ENCODE assay signal across 1 cellular context in genomic region chr2:216553093-216553478, GRCh38.
TF ChIP-seq lines count a peak whose summit lies in the region.

No MANE protein-coding gene starts in this region.

TF ChIP-seq in HepG2, 621 proteins besides CTCF, POLR2A, EP300 and RAD21 (continued from another document and continues in another):
- TF ChIP-seq HBP1 (CRISPR knock-in tag; IDR thresholded peaks at IDR 0.05; ENCODE audit: low read depth) (no peak), ZNF574 (CRISPR knock-in tag; IDR thresholded peaks at IDR 0.05) (peak; percentile 15; the same call in 1 of the 2 replicates), SIN3B (IDR thresholded peaks at IDR 0.05; ENCODE audit: low read length) (no peak), LRRFIP1 (CRISPR knock-in tag; conservative IDR thresholded peaks at IDR 0.05) (no peak), GATAD2A (CRISPR knock-in tag; IDR thresholded peaks at IDR 0.05) (peak; percentile 83), ZNF460 (CRISPR knock-in tag; IDR thresholded peaks at IDR 0.05; ENCODE audit: borderline replicate concordance) (no peak), RCOR2 (CRISPR knock-in tag; IDR thresholded peaks at IDR 0.05) (peak; percentile 78), PAX8 (CRISPR knock-in tag; IDR thresholded peaks at IDR 0.05; ENCODE audit: borderline replicate concordance) (no peak), BRCA1 (CRISPR knock-in tag; IDR thresholded peaks at IDR 0.05) (no peak), ZSCAN30 (CRISPR knock-in tag; IDR thresholded peaks at IDR 0.05) (no peak), RXRA (CRISPR knock-in tag; IDR thresholded peaks at IDR 0.05) (peak; percentile 41; the same call in 1 of the 2 replicates), HNF4A (CRISPR knock-in tag; IDR thresholded peaks at IDR 0.05) (peak; percentile 91), SOX5 (CRISPR knock-in tag; IDR thresholded peaks at IDR 0.05; ENCODE audit: borderline replicate concordance) (peak; percentile 79; the same call in 1 of the 2 replicates), MXD1 (CRISPR knock-in tag; IDR thresholded peaks at IDR 0.05) (no peak), ZNF646 (CRISPR knock-in tag; IDR thresholded peaks at IDR 0.05) (0 out of 2 replicates have a peak, but pooled peaks have one; percentile 48), PLSCR1 (CRISPR knock-in tag; IDR thresholded peaks at IDR 0.05; ENCODE audit: borderline replicate concordance) (no peak), ZBTB20 (CRISPR knock-in tag; IDR thresholded peaks at IDR 0.05; ENCODE audit: borderline replicate concordance, low read depth) (peak; percentile 89; the same call in 1 of the 2 replicates), MAFF (IDR thresholded peaks at IDR 0.05; ENCODE audit: low read depth, low read length) (peak; percentile 40), STAG1 (CRISPR knock-in tag; IDR thresholded peaks at IDR 0.05) (peak; percentile 15; the same call in 1 of the 2 replicates), RFX1 (IDR thresholded peaks at IDR 0.05) (no peak), U2AF2 (IDR thresholded peaks at IDR 0.05; ENCODE audit: low read depth, low read length) (no peak), ZNF768 (CRISPR knock-in tag; IDR thresholded peaks at IDR 0.05) (no peak), PAF1 (CRISPR knock-in tag; IDR thresholded peaks at IDR 0.05) (no peak), ZNF431 (CRISPR knock-in tag; IDR thresholded peaks at IDR 0.05; ENCODE audit: borderline replicate concordance, low read depth) (peak; percentile 31; the same call in 1 of the 2 replicates), MLXIP (CRISPR knock-in tag; IDR thresholded peaks at IDR 0.05; ENCODE audit: borderline replicate concordance) (no peak), ZNF564 (CRISPR knock-in tag; IDR thresholded peaks at IDR 0.05) (0 out of 2 replicates have a peak, but pooled peaks have one; percentile 54), ZNF253 (CRISPR knock-in tag; IDR thresholded peaks at IDR 0.05; ENCODE audit: borderline replicate concordance) (no peak), RFXAP (CRISPR knock-in tag; IDR thresholded peaks at IDR 0.05; ENCODE audit: borderline replicate concordance) (no peak), ZKSCAN8 (CRISPR knock-in tag; IDR thresholded peaks at IDR 0.05; ENCODE audit: borderline replicate concordance) (peak; percentile 72; the same call in 1 of the 2 replicates), SRSF1 (optimal IDR thresholded peaks at IDR 0.05; ENCODE audit: low read depth, low read length) (no peak), SP1 (IDR thresholded peaks at IDR 0.05) (no peak), SP1 (CRISPR knock-in tag; IDR thresholded peaks at IDR 0.05) (0 out of 2 replicates have a peak, but pooled peaks have one; percentile 15), ZNF879 (CRISPR knock-in tag; IDR thresholded peaks at IDR 0.05) (no peak), FOXP1 (IDR thresholded peaks at IDR 0.05) (no peak), FOXP1 (CRISPR knock-in tag; IDR thresholded peaks at IDR 0.05) (peak; percentile 46; the same call in 1 of the 2 replicates), MYC (CRISPR knock-in tag; IDR thresholded peaks at IDR 0.05; ENCODE audit: borderline replicate concordance) (0 out of 2 replicates have a peak, but pooled peaks have one; percentile 15), SIX1 (CRISPR knock-in tag; IDR thresholded peaks at IDR 0.05; ENCODE audit: borderline replicate concordance) (peak; percentile 56; the same call in 1 of the 2 replicates), HNF4G (IDR thresholded peaks at IDR 0.05; ENCODE audit: borderline replicate concordance, low read depth, low read length) (peak; percentile 72; the same call in 1 of the 2 replicates), HNF4G (CRISPR knock-in tag; IDR thresholded peaks at IDR 0.05; ENCODE audit: borderline replicate concordance, low read depth) (no peak), SAP130 (CRISPR knock-in tag; IDR thresholded peaks at IDR 0.05; ENCODE audit: low read depth) (peak; percentile 55), HNRNPK (IDR thresholded peaks at IDR 0.05; ENCODE audit: low read depth, low read length, poor library complexity, severe bottlenecking) (no peak), ZNF629 (CRISPR knock-in tag; conservative IDR thresholded peaks at IDR 0.05) (peak; percentile 59; the same call in 1 of the 2 replicates), ZNF639 (CRISPR knock-in tag; conservative IDR thresholded peaks at IDR 0.05) (peak; percentile 42; the same call in 1 of the 2 replicates), KAT8 (CRISPR knock-in tag; IDR thresholded peaks at IDR 0.05) (peak; percentile 64), ZNF292 (CRISPR knock-in tag; IDR thresholded peaks at IDR 0.05; ENCODE audit: borderline replicate concordance, low read depth) (peak; percentile 53; the same call in 1 of the 2 replicates), ZNF24 (IDR thresholded peaks at IDR 0.05) (0 out of 2 replicates have a peak, but pooled peaks have one; percentile 7)
